In the genomic region with DNA sequence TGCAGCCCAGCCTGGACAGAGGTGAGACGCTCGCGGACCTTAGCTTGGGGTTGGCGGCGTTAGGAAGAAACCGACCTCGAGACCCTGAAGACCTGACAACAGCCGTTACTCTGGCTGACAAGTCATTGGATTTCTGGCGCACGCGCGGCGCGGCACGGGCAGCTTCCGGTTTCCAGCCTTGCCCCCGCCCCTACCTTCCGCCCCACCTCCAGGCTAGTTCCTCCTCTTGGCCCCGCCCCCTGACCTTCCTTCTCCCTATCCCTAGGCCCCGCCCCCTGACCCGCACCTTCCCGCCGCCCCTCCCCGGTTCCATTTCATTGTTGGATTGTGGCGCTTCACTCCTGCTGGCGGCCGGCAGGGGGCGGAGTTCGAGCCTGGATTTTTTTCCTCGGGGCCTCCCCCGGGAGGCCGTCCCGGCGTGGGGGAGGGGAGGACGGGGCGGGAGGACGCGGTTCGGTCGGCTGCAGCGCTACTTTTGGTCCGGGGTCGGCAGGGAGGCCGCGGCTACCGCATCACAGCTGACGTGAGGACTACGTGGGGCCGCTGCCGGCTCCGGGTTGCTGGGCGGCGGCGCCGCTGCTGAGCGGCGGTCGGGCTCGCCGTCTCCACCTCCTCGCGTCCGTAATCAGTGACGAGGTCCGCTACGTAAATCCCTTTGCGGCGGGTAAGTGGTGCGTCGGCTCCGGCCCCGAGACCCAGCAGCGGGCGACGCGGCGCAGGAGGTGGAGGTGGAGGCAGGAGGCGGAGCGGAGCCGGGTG, we compare ENCODE assay signal across 8 cellular contexts.
A peak's percentile ranks its signal among the peaks of the same experiment; 100 is the strongest.
DNase-seq lines count a peak whose midpoint lies in the region; ATAC-seq and FAIRE-seq lines count a peak whose summit lies in the region.

A gene (plus strand): TSS at position 317 of the 759 bp plus-strand sequence. CDS start 10,990 bp downstream, outside the sequence.

- H3K4me2 ChIP-seq in BLaER1 = peak within 1 kb of the TSS; percentile 92

- peaks cover 18% of the 10 kb centered on the region for H3K4me1 ChIP-seq in BLaER1

- ATAC-seq in HG03457 (IDR thresholded peaks at IDR 0.05; ENCODE audit: unreplicated experiment) = peak; percentile 74

- H4K20me1 ChIP-seq in BLaER1 = no peaks in the 10 kb centered on the region

- H3K9ac ChIP-seq in BLaER1 = peak within 1 kb of the TSS; percentile 96

- H3K27me3 ChIP-seq in BLaER1 = no peaks in the 10 kb centered on the region
- no peaks in the 10 kb centered on the region for H3K27me3 ChIP-seq in layer of hippocampus (ENCODE audit: control insufficient read depth, insufficient read depth, low read length)

- DNase-seq in GM19239 (ENCODE audit: insufficient read length, low spot score) = peak; percentile 68
- DNase-seq in NCI-H524 (lab: John Stamatoyannopoulos, UW) = peak; percentile 81 to 86
- peak; percentile 100 for DNase-seq in activated CD4-positive, alpha-beta T cell treated with anti-CD3 and anti-CD28 coated beads for 4 hours
- DNase-seq in stimulated activated CD4-positive, alpha-beta T cell treated with anti-CD3 and anti-CD28 coated beads, Interleukin-1b, Interleukin-23, amount 100 ng/mL, for 4 hours (ENCODE audit: low read depth in 2 of 2) = peak; percentile 100

- H3K4me3 ChIP-seq in BLaER1 = peak within 1 kb of the TSS; percentile 93

- H3K9me3 ChIP-seq in BLaER1 = no peaks in the 10 kb centered on the region

- no peaks in the 10 kb centered on the region for H3K36me3 ChIP-seq in BLaER1

- H3K27ac ChIP-seq in BLaER1 (peak within 1 kb of the TSS; percentile 98), cingulate gyrus (ENCODE audit: low read depth, low read length) (peak within 1 kb of the TSS; percentile 97), layer of hippocampus (ENCODE audit: low read depth, low read length) (peak within 1 kb of the TSS; percentile 99)

- peak; percentile 98 for FAIRE-seq in GM19239 (lab: Jason Lieb, UNC)

Comparison
In these comparisons a context has a peak if more than half of its experiments do, and no peak if none do; other contexts are left out.
1. Peak in every context shown above with its lines: DNase-seq, ATAC-seq, H3K4me3 ChIP-seq and H3K27ac ChIP-seq.